Comparison of ENCODE assay signal across 8 cellular contexts in the genomic region with DNA sequence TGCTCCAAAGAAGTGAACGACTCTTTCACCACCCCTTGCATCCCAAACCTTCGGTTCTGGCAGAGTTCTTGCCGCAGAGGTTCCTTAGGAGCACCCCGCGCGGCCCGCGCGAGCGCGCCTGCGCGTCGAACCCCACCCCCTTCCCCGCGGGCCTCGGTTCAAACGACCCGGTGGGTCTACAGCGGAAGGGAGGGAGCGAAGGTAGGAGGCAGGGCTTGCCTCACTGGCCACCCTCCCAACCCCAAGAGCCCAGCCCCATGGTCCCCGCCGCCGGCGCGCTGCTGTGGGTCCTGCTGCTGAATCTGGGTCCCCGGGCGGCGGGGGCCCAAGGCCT. TPM values are rescaled to one million over a fixed set of nuclear protein-coding genes. Genes with fewer than 3 reads are reported as not detected.
DNase-seq lines count a peak whose midpoint lies in the region; ATAC-seq and TF ChIP-seq lines count a peak whose summit lies in the region.

A gene with protein sequence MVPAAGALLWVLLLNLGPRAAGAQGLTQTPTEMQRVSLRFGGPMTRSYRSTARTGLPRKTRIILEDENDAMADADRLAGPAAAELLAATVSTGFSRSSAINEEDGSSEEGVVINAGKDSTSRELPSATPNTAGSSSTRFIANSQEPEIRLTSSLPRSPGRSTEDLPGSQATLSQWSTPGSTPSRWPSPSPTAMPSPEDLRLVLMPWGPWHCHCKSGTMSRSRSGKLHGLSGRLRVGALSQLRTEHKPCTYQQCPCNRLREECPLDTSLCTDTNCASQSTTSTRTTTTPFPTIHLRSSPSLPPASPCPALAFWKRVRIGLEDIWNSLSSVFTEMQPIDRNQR (plus strand): TSS at position 161 of the 334 bp plus-strand sequence. CDS start 97 bp downstream, at position 258.

- H3K4me1 ChIP-seq in mononuclear cell (ENCODE audit: insufficient read depth, low read length): peaks cover 38% of the 10 kb centered on the region
- peaks cover 2 to 22% (median 15%) of the 10 kb centered on the region in 5 donors for H3K4me1 ChIP-seq in subcutaneous abdominal adipose tissue (ENCODE audit: control insufficient read depth in 5 of 5, insufficient read depth in 5 of 5, low read length in 5 of 5)

- ATAC-seq in HG03135 (IDR thresholded peaks at IDR 0.05; ENCODE audit: unreplicated experiment): peak; percentile 38

- H3K4me3 ChIP-seq in mononuclear cell (ENCODE audit: low read length): peak within 1 kb of the TSS; percentile 58
- H3K4me3 ChIP-seq in subcutaneous abdominal adipose tissue (ENCODE audit: low read depth in 1 of 5, low read length in 5 of 5): peak within 1 kb of the TSS; percentile 79 to 91 (median 82)

- H3K27ac ChIP-seq in subcutaneous abdominal adipose tissue (ENCODE audit: low read depth, low read length): peak within 1 kb of the TSS; percentile 50

- H3K27me3 ChIP-seq in mononuclear cell (ENCODE audit: insufficient read depth, low read length) (no peaks in the 10 kb centered on the region), subcutaneous abdominal adipose tissue (ENCODE audit: control insufficient read depth in 5 of 5, insufficient read depth in 4 of 5, low read length in 5 of 5) (no peaks in the 10 kb centered on the region)

- no peaks in the 10 kb centered on the region for H3K9me3 ChIP-seq in mononuclear cell (ENCODE audit: low read depth, low read length)
- no peaks in the 10 kb centered on the region for H3K9me3 ChIP-seq in subcutaneous abdominal adipose tissue (ENCODE audit: control insufficient read depth in 5 of 5, low read length in 5 of 5)

- DNase-seq in NCI-H524 (lab: John Stamatoyannopoulos, UW) (peak; percentile 37 to 68), NCI-H524 treated with DMSO at 0.1 percent for 48 hours (lab: John Stamatoyannopoulos, UW) (no peak), NCI-H748 (lab: John Stamatoyannopoulos, UW; ENCODE audit: unreplicated experiment) (peak; percentile 81), erythroblast (lab: John Stamatoyannopoulos, UW) (peak; percentile 70 to 72)
- DNase-seq in activated T-cell treated with anti-CD3 and anti-CD28 coated beads, Interleukin-2, amount 50 U/mL, for 1 hour: peak; percentile 67

- peak within 1 kb of the TSS; percentile 66 to 92 (median 86) for H3K9ac ChIP-seq in subcutaneous abdominal adipose tissue (ENCODE audit: low read length in 5 of 5)

- peak; percentile 41 for TF ChIP-seq POLR2A in erythroblast (IDR thresholded peaks at IDR 0.05; ENCODE audit: low read length)

- peaks cover 7 to 15% (median 12%) of the 10 kb centered on the region in 5 donors for H3K36me3 ChIP-seq in subcutaneous abdominal adipose tissue (ENCODE audit: control insufficient read depth in 5 of 5, insufficient read depth in 5 of 5, low read length in 5 of 5)

RNA-seq across cellular contexts. Expression of the gene that starts here (rescaled TPM):
- total RNA-seq in mononuclear cell: 0.31 TPM
